Comparison of ENCODE assay signal across 8 cellular contexts in the genomic region with DNA sequence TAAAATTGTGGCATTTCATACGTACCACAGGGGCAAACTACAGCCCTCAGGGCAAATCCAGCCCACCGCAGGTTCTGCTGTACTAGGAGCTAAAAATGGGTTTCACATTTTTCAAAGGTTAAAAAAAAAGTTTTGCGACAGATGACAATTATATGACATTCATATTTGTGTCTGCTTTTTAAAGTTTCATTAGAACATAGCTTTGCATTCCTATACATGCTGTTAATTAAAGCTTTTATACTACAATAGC. TPM values are rescaled to one million over a fixed set of nuclear protein-coding genes. Genes with fewer than 3 reads are reported as not detected.
DNase-seq lines count a peak whose midpoint lies in the region; ATAC-seq, FAIRE-seq and TF ChIP-seq lines count a peak whose summit lies in the region.

No MANE protein-coding gene starts in this region.

- intact Hi-C loops in pancreas (cut with DNase I), result no loop called here

- no peak for DNase-seq in CD8-positive, alpha-beta memory T cell
- DNase-seq in RWPE1 (ENCODE audit: low spot score), result no peak
- DNase-seq in epithelial cell of prostate (ENCODE audit: low read depth, low spot score), result no peak
- no peak for DNase-seq in pancreas
- DNase-seq in frontal cortex (ENCODE audit: low spot score in 2 of 2), result no peak
- DNase-seq in NCI-H510A (lab: John Stamatoyannopoulos, UW), result no peak
- no peak for DNase-seq in cerebellar nuclear complex (lab: John Stamatoyannopoulos, UW)
- no peak for DNase-seq in HuH-7.5 (ENCODE audit: low spot score)

- H3K4me1 Mint-ChIP-seq in CD8-positive, alpha-beta memory T cell, result peaks cover 40 to 48% (median 40%) of the 10 kb centered on the region in 3 donors

- no peaks in the 10 kb centered on the region for H3K36me3 ChIP-seq in CD8-positive, alpha-beta memory T cell (ENCODE audit: insufficient read depth, low read length)
- no peaks in the 10 kb centered on the region for H3K36me3 ChIP-seq in pancreas

- H3K27ac ChIP-seq in CD8-positive, alpha-beta memory T cell (ENCODE audit: low read depth, low read length), result peak overlapping the region; percentile 98
- peak overlapping the region; percentile 96 for H3K27ac ChIP-seq in RWPE1
- H3K27ac ChIP-seq in epithelial cell of prostate, result peak overlapping the region; percentile 97
- peak overlapping the region; percentile 57 to 99 (median 84) for H3K27ac ChIP-seq in pancreas

- H3K9me3 Mint-ChIP-seq in CD8-positive, alpha-beta memory T cell, result no peaks in the 10 kb centered on the region

- no peaks in the 10 kb centered on the region for H3K9me3 ChIP-seq in CD8-positive, alpha-beta memory T cell (ENCODE audit: low read length)
- no peaks in the 10 kb centered on the region for H3K9me3 ChIP-seq in pancreas

- FAIRE-seq in pancreas (lab: Jason Lieb, UNC) (no peak), frontal cortex (lab: Jason Lieb, UNC) (no peak)

- H3K4me3 ChIP-seq in CD8-positive, alpha-beta memory T cell (ENCODE audit: low read length), result peak overlapping the region; percentile 76
- H3K4me3 ChIP-seq in pancreas, result peak overlapping the region; percentile 42 to 75 (median 58)

- CTCF ChIA-PET in CD8-positive, alpha-beta memory T cell (lab: Charles Lee), result interaction anchor here (1.0 to 1.4 kb wide), 2 partner anchors 10 to 43 kb away, joined by 4 to 7 read pairs; partner anchors contain the start of genes DNAJB9 and THAP5
- CTCF ChIA-PET in RWPE1 (lab: Yijun Ruan, JAX), result no interaction called here

- TF ChIP-seq CTCF in RWPE1 (conservative IDR thresholded peaks at IDR 0.05; ENCODE audit: low read depth) (no peak), pancreas (IDR thresholded peaks at IDR 0.05) (no peak)

- WGBS in pancreas, 2 donors, result 3% methylated on average over 3 of the region's 3 CpGs

- POLR2A ChIA-PET in CD8-positive, alpha-beta memory T cell (lab: Charles Lee), result interaction anchor here (4.2 kb wide), 1 partner anchor 43 kb away, joined by 72 read pairs; the partner anchor contains the start of genes DNAJB9 and THAP5
- POLR2A ChIA-PET in RWPE1 (lab: Yijun Ruan, JAX; ENCODE audit: low non-redundant PET), result interaction anchor here (0.6 kb wide), 1 partner anchor 53 kb away, joined by 4 read pairs; no protein-coding TSS in a partner anchor

- ATAC-seq in pancreas, result no peak

- H3K4me3 Mint-ChIP-seq in CD8-positive, alpha-beta memory T cell, result peak overlapping the region; percentile 88 to 99 (median 98)

- H3K36me3 Mint-ChIP-seq in CD8-positive, alpha-beta memory T cell, result peaks cover 0 to 15% (median 2%) of the 10 kb centered on the region in 3 donors

- H3K27me3 Mint-ChIP-seq in CD8-positive, alpha-beta memory T cell, result no peaks in the 10 kb centered on the region

- H3K27me3 ChIP-seq in CD8-positive, alpha-beta memory T cell (ENCODE audit: insufficient read depth, low read length, poor library complexity, severe bottlenecking), result no peaks in the 10 kb centered on the region
- H3K27me3 ChIP-seq in pancreas, result no peaks in the 10 kb centered on the region

- H3K4me1 ChIP-seq in CD8-positive, alpha-beta memory T cell (ENCODE audit: insufficient read depth, low read length), result peaks cover 33% of the 10 kb centered on the region
- peaks cover 12 to 28% (median 24%) of the 10 kb centered on the region in 3 donors for H3K4me1 ChIP-seq in pancreas

- H3K27ac Mint-ChIP-seq in CD8-positive, alpha-beta memory T cell, result peak overlapping the region; percentile 93 to 100 (median 99)

RNA-seq across cellular contexts. Expression of gene PNPLA8, which starts 0.8 kb away (rescaled TPM):
- 10 to 100 TPM; 16.3 to 17.9 TPM for total RNA-seq in CD8-positive, alpha-beta memory T cell
- polyA plus RNA-seq in CD8-positive, alpha-beta memory T cell, result 29.7 TPM
- total RNA-seq in pancreas (10 to 100 TPM in 3 of 6 donors, 1 to 10 TPM in 3; 7.8 to 13.4 (median 10.7) TPM), frontal cortex (85.6 TPM)
- 10 to 100 TPM in 1 of 2 donors, 1 to 10 TPM in 1; 5.2 to 11.1 TPM for polyA plus RNA-seq in pancreas

RNA-seq across cellular contexts. Expression of gene THAP5, which starts 42.8 kb away (rescaled TPM):
- total RNA-seq in CD8-positive, alpha-beta memory T cell, result 10 to 100 TPM; 36.8 to 40.9 TPM
- polyA plus RNA-seq in CD8-positive, alpha-beta memory T cell, result 27.9 TPM
- 10 to 100 TPM in 5 of 6 donors, 1 to 10 TPM in 1; 9.1 to 17.4 (median 12.4) TPM for total RNA-seq in pancreas
- 10 to 100 TPM in 1 of 2 donors, 1 to 10 TPM in 1; 6.4 to 10.3 TPM for polyA plus RNA-seq in pancreas
- 78.3 TPM for total RNA-seq in frontal cortex

RNA-seq across cellular contexts. Expression of gene DNAJB9, which starts 43.0 kb away (rescaled TPM):
- 10 to 100 TPM; 10.1 to 12.0 TPM for total RNA-seq in CD8-positive, alpha-beta memory T cell
- 37.5 TPM for polyA plus RNA-seq in CD8-positive, alpha-beta memory T cell
- total RNA-seq in pancreas, result 10 to 100 TPM; 26.4 to 46.4 (median 35.1) TPM
- polyA plus RNA-seq in pancreas, result 10 to 100 TPM; 10.8 to 37.6 TPM
- total RNA-seq in frontal cortex, result 66.4 TPM
